ENCODE assay signal across 10 cellular contexts in genomic region chr6:1770435-1770843, GRCh38.
DNase-seq lines count a peak whose midpoint lies in the region; ATAC-seq and TF ChIP-seq lines count a peak whose summit lies in the region.
"Had no signal": no experiment of that assay in that cellular context is flagged by ENCODE, and none has a peak within 500 bp of the region (broad histone marks: within the 10 kb centered on the region; RNA-seq: fewer than 3 reads in every experiment).

No MANE protein-coding gene starts in this region.

- POLR2A ChIA-PET in CD8-positive, alpha-beta T cell (lab: Charles Lee): interaction anchor here (1.2 kb wide), 1 partner anchor 1438 kb away, joined by 3 read pairs; no protein-coding TSS in a partner anchor
- POLR2A ChIA-PET in activated CD8-positive, alpha-beta T cell treated with anti-CD3 and anti-CD28 coated beads for 36 hours (lab: Charles Lee): interaction anchor here (1.2 kb wide), 1 partner anchor 27 kb away, joined by 3 read pairs; no protein-coding TSS in a partner anchor

- H3K4me3 Mint-ChIP-seq in CD8-positive, alpha-beta T cell: peak overlapping the region; percentile 78
- H3K4me3 Mint-ChIP-seq in activated CD8-positive, alpha-beta T cell treated with anti-CD3 and anti-CD28 coated beads for 36 hours: peak overlapping the region; percentile 46

- H3K9me3 Mint-ChIP-seq in CD8-positive, alpha-beta T cell: no peaks in the 10 kb centered on the region
- H3K9me3 Mint-ChIP-seq in activated CD8-positive, alpha-beta T cell treated with anti-CD3 and anti-CD28 coated beads for 36 hours: no peaks in the 10 kb centered on the region

- H3K27me3 ChIP-seq in CD8-positive, alpha-beta T cell (ENCODE audit: insufficient read depth, low read length): no peaks in the 10 kb centered on the region
- H3K27me3 ChIP-seq in GM23248 (replicated peaks; ENCODE audit: insufficient read depth): no peaks in the 10 kb centered on the region

- H2AFZ ChIP-seq in GM23248: no peak overlapping the region

- H3K79me2 ChIP-seq in GM23248 (ENCODE audit: insufficient read depth): no peaks in the 10 kb centered on the region

- in situ Hi-C loops in GM23248 (cut with MboI): no loop called here

- H3K4me3 ChIP-seq in CD8-positive, alpha-beta T cell (ENCODE audit: low read depth, low read length): peak overlapping the region; percentile 34
- no peak overlapping the region for H3K4me3 ChIP-seq in GM23248

- no peaks in the 10 kb centered on the region for H3K27me3 Mint-ChIP-seq in CD8-positive, alpha-beta T cell (ENCODE audit: low read depth)
- H3K27me3 Mint-ChIP-seq in activated CD8-positive, alpha-beta T cell treated with anti-CD3 and anti-CD28 coated beads for 36 hours: no peaks in the 10 kb centered on the region

- 80 to 91% methylated on average over 7 of the region's 7 CpGs for WGBS in GM23248 (ENCODE audit: low coverage in 1 of 2, low lambda C conversion rate in 2 of 2, missing lambda C conversion rate in 2 of 2), 2 experiments

- no peak overlapping the region for H3K9ac ChIP-seq in GM23248

- H3K36me3 Mint-ChIP-seq in CD8-positive, alpha-beta T cell: peaks cover 4% of the 10 kb centered on the region
- peaks cover 2% of the 10 kb centered on the region for H3K36me3 Mint-ChIP-seq in activated CD8-positive, alpha-beta T cell treated with anti-CD3 and anti-CD28 coated beads for 36 hours (ENCODE audit: low read depth)

- peak in 6 of 7 experiments; percentile 18 to 69 (median 39) for DNase-seq in CD8-positive, alpha-beta T cell
- DNase-seq in GM23248 (peak; percentile 33), iris pigment epithelial cell (ENCODE audit: low read depth) (peak; percentile 60), posterior cingulate gyrus (no peak), NOMO-1 treated with dmso at 0.1 percent for 144 hours (lab: John Stamatoyannopoulos, UW; ENCODE audit: unreplicated experiment) (no peak)
- peak; percentile 76 for DNase-seq in activated CD8-positive, alpha-beta T cell treated with anti-CD3 and anti-CD28 coated beads for 36 hours
- DNase-seq: DMS79 treated with DMSO at 0.1 percent for 48 hours, WERI-Rb-1 had no signal

- TF ChIP-seq CTCF in CD8-positive, alpha-beta T cell (IDR thresholded peaks at IDR 0.05): no peak
- TF ChIP-seq CTCF in activated CD8-positive, alpha-beta T cell treated with anti-CD3 and anti-CD28 coated beads for 36 hours (IDR thresholded peaks at IDR 0.05): no peak

- peak overlapping the region; percentile 33 for H3K4me2 ChIP-seq in GM23248 (ENCODE audit: unreplicated experiment)

- H3K4me1 ChIP-seq in CD8-positive, alpha-beta T cell (ENCODE audit: insufficient read depth, low read length): peaks cover 57% of the 10 kb centered on the region
- peaks cover 41% of the 10 kb centered on the region for H3K4me1 ChIP-seq in GM23248 (ENCODE audit: insufficient read depth)

- H3K4me1 Mint-ChIP-seq in CD8-positive, alpha-beta T cell (ENCODE audit: low read depth): peaks cover 60% of the 10 kb centered on the region
- H3K4me1 Mint-ChIP-seq in activated CD8-positive, alpha-beta T cell treated with anti-CD3 and anti-CD28 coated beads for 36 hours (ENCODE audit: low read depth): peaks cover 54% of the 10 kb centered on the region

- ATAC-seq in CD8-positive, alpha-beta T cell: peak; percentile 77
- ATAC-seq in activated CD8-positive, alpha-beta T cell treated with anti-CD3 and anti-CD28 coated beads for 36 hours: peak; percentile 92
- no peak for ATAC-seq in GM18519 (IDR thresholded peaks at IDR 0.05; ENCODE audit: low FRiP score, unreplicated experiment)
- no peak for ATAC-seq in HG03039 (IDR thresholded peaks at IDR 0.05; ENCODE audit: unreplicated experiment)

- peaks cover 29% of the 10 kb centered on the region for H3F3A ChIP-seq in GM23248 (ENCODE audit: insufficient read depth)

- peak overlapping the region; percentile 92 for H3K27ac Mint-ChIP-seq in CD8-positive, alpha-beta T cell
- H3K27ac Mint-ChIP-seq in activated CD8-positive, alpha-beta T cell treated with anti-CD3 and anti-CD28 coated beads for 36 hours: peak overlapping the region; percentile 67

- no peaks in the 10 kb centered on the region for H3K9me3 ChIP-seq in CD8-positive, alpha-beta T cell (ENCODE audit: low read length)
- no peaks in the 10 kb centered on the region for H3K9me3 ChIP-seq in GM23248 (ENCODE audit: low read depth)

- no peaks in the 10 kb centered on the region for H4K20me1 ChIP-seq in GM23248 (ENCODE audit: insufficient read depth)

- intact Hi-C loops in CD8-positive, alpha-beta T cell (cut with DNase I, micrococcal nuclease): no loop called here
- intact Hi-C loops in activated CD8-positive, alpha-beta T cell treated with anti-CD3 and anti-CD28 coated beads for 36 hours (cut with micrococcal nuclease): loop anchor here (10.0 kb wide), 1 partner anchor 414 kb away; no protein-coding TSS in a partner anchor
- intact Hi-C loops in posterior cingulate gyrus (cut with DNase I): no loop called here

- H3K36me3 ChIP-seq in CD8-positive, alpha-beta T cell (ENCODE audit: insufficient read depth, low read length): no peaks in the 10 kb centered on the region
- no peaks in the 10 kb centered on the region for H3K36me3 ChIP-seq in GM23248 (ENCODE audit: low read depth)
- H3K36me3 ChIP-seq: WERI-Rb-1 had no signal

- no peaks in the 10 kb centered on the region for H3K9me2 ChIP-seq in GM23248 (ENCODE audit: insufficient read depth)

- CTCF ChIA-PET in CD8-positive, alpha-beta T cell (lab: Charles Lee): no interaction called here
- CTCF ChIA-PET in activated CD8-positive, alpha-beta T cell treated with anti-CD3 and anti-CD28 coated beads for 36 hours (lab: Charles Lee): interaction anchor here (0.7 to 1.1 kb wide), 2 partner anchors 27 to 174 kb away, joined by 3 read pairs; no protein-coding TSS in a partner anchor

- H3K27ac ChIP-seq in CD8-positive, alpha-beta T cell (ENCODE audit: low read depth, low read length): peak overlapping the region; percentile 32
- H3K27ac ChIP-seq in GM23248: no peak overlapping the region
- H3K27ac ChIP-seq: WERI-Rb-1 had no signal

Comparison
In these comparisons a context has a peak if more than half of its experiments do, and no peak if none do; other contexts are left out.
1. ATAC-seq: peak in CD8-positive, alpha-beta T cell (single experiment) and activated CD8-positive, alpha-beta T cell treated with anti-CD3 and anti-CD28 coated beads for 36 hours (single experiment); none in GM18519 (single experiment) and HG03039 (single experiment).
2. DNase-seq: peak in CD8-positive, alpha-beta T cell (6 of 7), GM23248 (single experiment), activated CD8-positive, alpha-beta T cell treated with anti-CD3 and anti-CD28 coated beads for 36 hours (single experiment) and iris pigment epithelial cell (single experiment); none in posterior cingulate gyrus (0 of 10) and NOMO-1 treated with dmso at 0.1 percent for 144 hours (single experiment).